Comparison of ENCODE assay signal across 11 cellular contexts in the genomic region with DNA sequence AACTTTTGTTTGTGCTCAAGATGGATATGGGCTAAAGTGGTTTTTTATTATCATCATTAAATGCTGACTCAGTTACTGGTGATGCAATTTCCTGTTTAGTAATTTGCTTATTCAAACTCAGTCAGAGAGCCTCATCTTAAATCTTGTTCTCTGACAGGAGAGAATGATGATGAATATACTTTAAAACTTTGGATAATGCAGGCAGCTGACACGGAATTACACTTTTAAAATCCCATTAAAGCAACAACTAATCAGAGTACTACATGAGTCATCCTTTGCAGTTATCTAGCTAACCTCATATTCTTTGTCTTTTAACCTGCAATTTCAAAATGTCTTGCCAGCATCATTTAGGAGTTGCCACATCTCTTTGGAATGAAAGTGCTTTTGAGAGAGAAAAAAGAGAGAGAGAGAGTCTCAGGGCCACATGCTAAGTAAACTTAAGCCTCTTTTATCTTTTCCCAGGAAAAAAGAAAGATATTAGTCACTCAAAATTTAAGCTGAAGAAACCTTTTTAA.
DNase-seq lines count a peak whose midpoint lies in the region; ATAC-seq and TF ChIP-seq lines count a peak whose summit lies in the region.
"Had no signal": no experiment of that assay in that cellular context is flagged by ENCODE, and none has a peak within 500 bp of the region (broad histone marks: within the 10 kb centered on the region; RNA-seq: fewer than 3 reads in every experiment).

No MANE protein-coding gene starts in this region.

- ATAC-seq in RWPE2 (ENCODE audit: low read depth) (peak; percentile 90), HG03025 (IDR thresholded peaks at IDR 0.05; ENCODE audit: low FRiP score, unreplicated experiment) (no peak), GM18517 (IDR thresholded peaks at IDR 0.05; ENCODE audit: unreplicated experiment) (no peak)
- ATAC-seq: naive thymus-derived CD4-positive, alpha-beta T cell had no signal

- H3K27me3 ChIP-seq in ACC112 (ENCODE audit: insufficient read depth, low read length) = no peaks in the 10 kb centered on the region
- H3K27me3 ChIP-seq in RWPE2 (ENCODE audit: insufficient read depth, poor library complexity, severe bottlenecking) = no peaks in the 10 kb centered on the region

- peak; percentile 57 for DNase-seq in HPDE6-E6E7 (ENCODE audit: extremely low spot score)
- DNase-seq in RWPE2 (ENCODE audit: low spot score) = no peak
- peak; percentile 94 for DNase-seq in iris pigment epithelial cell (ENCODE audit: low read depth)
- DNase-seq in HK-2 (ENCODE audit: unreplicated experiment) = no peak
- no peak for DNase-seq in stimulated activated CD4-positive, alpha-beta T cell treated with anti-CD3 and anti-CD28 coated beads, Interleukin-2, amount 100 ng/mL, for 48 hours
- DNase-seq: activated naive CD4-positive, alpha-beta T cell treated with anti-CD3 and anti-CD28 coated beads for 36 hours; naive thymus-derived CD4-positive, alpha-beta T cell; NCI-H2171 had no signal

- H3K4me3 ChIP-seq in ACC112 (ENCODE audit: low read depth, low read length) (peak overlapping the region; percentile 50), RWPE2 (ENCODE audit: severe bottlenecking) (no peak overlapping the region)

- peak overlapping the region; percentile 93 for H3K27ac ChIP-seq in ACC112 (ENCODE audit: low read depth, low read length)
- peak overlapping the region; percentile 94 for H3K27ac ChIP-seq in RWPE2 (ENCODE audit: poor library complexity, severe bottlenecking)

- H2AFZ ChIP-seq in ACC112 (ENCODE audit: low read length, unreplicated experiment) = peak overlapping the region; percentile 54

- H3K36me3 ChIP-seq in ACC112 (ENCODE audit: insufficient read depth, low read length) = no peaks in the 10 kb centered on the region
- no peaks in the 10 kb centered on the region for H3K36me3 ChIP-seq in RWPE2 (ENCODE audit: low read depth)

- no peak for TF ChIP-seq CTCF in RWPE2 (IDR thresholded peaks at IDR 0.05; ENCODE audit: poor library complexity, severe bottlenecking)

- H3K9me3 ChIP-seq in RWPE2 (ENCODE audit: severe bottlenecking) = no peaks in the 10 kb centered on the region

- no peaks in the 10 kb centered on the region for H3K79me2 ChIP-seq in ACC112 (ENCODE audit: control insufficient read depth, insufficient read depth, low read length, unreplicated experiment)

- H3K4me1 ChIP-seq in ACC112 (ENCODE audit: control insufficient read depth, insufficient read depth, low read length, unreplicated experiment) (peaks cover 14% of the 10 kb centered on the region), RWPE2 (ENCODE audit: insufficient read depth, poor library complexity, severe bottlenecking) (peaks cover 26% of the 10 kb centered on the region)

Comparison
In these comparisons a context has a peak if more than half of its experiments do, and no peak if none do; other contexts are left out.
1. DNase-seq: peak in HPDE6-E6E7 (single experiment) and iris pigment epithelial cell (single experiment); none in RWPE2 (single experiment), HK-2 (single experiment) and stimulated activated CD4-positive, alpha-beta T cell treated with anti-CD3 and anti-CD28 coated beads, Interleukin-2, amount 100 ng/mL, for 48 hours (0 of 2).